Comparison of ENCODE assay signal across 8 cellular contexts in the genomic region with DNA sequence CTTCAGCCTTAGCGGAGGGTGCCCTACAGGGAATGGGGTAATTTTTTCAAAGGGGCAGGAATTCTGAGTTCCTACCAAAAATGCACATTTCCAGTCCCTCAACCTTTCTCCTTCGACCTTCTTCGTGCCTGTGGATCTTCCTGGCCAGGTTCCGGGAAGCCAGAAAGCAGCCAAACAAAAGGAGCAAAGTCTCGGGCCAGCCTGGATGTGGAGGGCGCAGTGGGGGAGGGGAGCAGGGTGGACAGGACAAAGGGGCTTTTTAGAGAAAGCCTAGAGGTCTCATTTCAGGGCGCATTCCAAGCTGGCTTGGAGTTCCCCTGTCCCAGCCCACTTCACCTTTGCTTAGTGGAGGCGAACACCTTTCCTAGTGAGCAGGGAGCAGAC. TPM values are rescaled to one million over a fixed set of nuclear protein-coding genes. Genes with fewer than 3 reads are reported as not detected.
DNase-seq lines count a peak whose midpoint lies in the region; ATAC-seq, FAIRE-seq and TF ChIP-seq lines count a peak whose summit lies in the region.
"Had no signal": no experiment of that assay in that cellular context is flagged by ENCODE, and none has a peak within 500 bp of the region (broad histone marks: within the 10 kb centered on the region; RNA-seq: fewer than 3 reads in every experiment).

No MANE protein-coding gene starts in this region.

- H3K27me3 Mint-ChIP-seq in activated T-helper 17 cell treated with anti-CD3 and anti-CD28 coated beads, Interleukin-2, amount 50 U/mL, for 72 hours = peaks cover 11% of the 10 kb centered on the region

- H3K27ac ChIP-seq in small intestine (ENCODE audit: low read depth in 1 of 2, low read length in 1 of 2) (peak overlapping the region; percentile 32 to 83), substantia nigra (ENCODE audit: low read depth, low read length, poor library complexity, severe bottlenecking) (no peak overlapping the region)

- H3K4me3 ChIP-seq in HFF-Myc (replicated peaks; ENCODE audit: low read depth, low read length) (peak overlapping the region; percentile 46), small intestine (ENCODE audit: low read depth in 1 of 2, low read length in 2 of 2) (peak overlapping the region; percentile 27 to 59)

- H3K9me3 Mint-ChIP-seq in activated T-helper 17 cell treated with anti-CD3 and anti-CD28 coated beads, Interleukin-2, amount 50 U/mL, for 72 hours = no peaks in the 10 kb centered on the region

- H3K36me3 Mint-ChIP-seq in activated T-helper 17 cell treated with anti-CD3 and anti-CD28 coated beads, Interleukin-2, amount 50 U/mL, for 72 hours (ENCODE audit: low read depth) = no peaks in the 10 kb centered on the region

- H3K4me1 ChIP-seq in small intestine (ENCODE audit: control insufficient read depth in 2 of 2, insufficient read depth in 1 of 2, low read depth in 1 of 2, low read length in 1 of 2) = peaks cover 0 to 3% of the 10 kb centered on the region in 2 donors

- peak overlapping the region; percentile 43 for H3K4me3 Mint-ChIP-seq in activated T-helper 17 cell treated with anti-CD3 and anti-CD28 coated beads, Interleukin-2, amount 50 U/mL, for 72 hours

- no peaks in the 10 kb centered on the region for H3K27me3 ChIP-seq in small intestine (ENCODE audit: control insufficient read depth in 2 of 2, insufficient read depth in 2 of 2, low read length in 2 of 2)

- TF ChIP-seq CTCF in HFF-Myc (IDR thresholded peaks at IDR 0.05; ENCODE audit: low read depth, low read length, missing control alignments) = no peak

- FAIRE-seq in small intestine (lab: Jason Lieb, UNC) = no peak

- no peaks in the 10 kb centered on the region for H3K9me3 ChIP-seq in small intestine (ENCODE audit: control insufficient read depth, low read depth)

- no peaks in the 10 kb centered on the region for H3K36me3 ChIP-seq in small intestine (ENCODE audit: control insufficient read depth in 2 of 2, insufficient read depth in 2 of 2, low read length in 2 of 2)

- H3K27ac Mint-ChIP-seq in activated T-helper 17 cell treated with anti-CD3 and anti-CD28 coated beads, Interleukin-2, amount 50 U/mL, for 72 hours = no peak overlapping the region

- DNase-seq in HFF-Myc (ENCODE audit: extremely low read depth, low read depth) (no peak), iPS-NIHi7 (ENCODE audit: extremely low spot score) (peak; percentile 66), small intestine (peak; percentile 66), substantia nigra (lab: John Stamatoyannopoulos, UW) (no peak), GM19240 (ENCODE audit: insufficient read length, low spot score) (no peak)
- no peak for DNase-seq in activated CD4-positive, CD25-positive, alpha-beta regulatory T cell treated with anti-CD3 and anti-CD28 coated beads, Interleukin-2, amount 50 U/mL, for 72 hours
- DNase-seq: stimulated activated CD4-positive, alpha-beta T cell treated with anti-CD3 and anti-CD28 coated beads, Interleukin-4, amount 100 ng/mL, for 4 hours had no signal

- ATAC-seq in activated T-helper 17 cell treated with anti-CD3 and anti-CD28 coated beads, Interleukin-2, amount 50 U/mL, for 72 hours (replicated peaks) = no peak

- H3K4me1 Mint-ChIP-seq in activated T-helper 17 cell treated with anti-CD3 and anti-CD28 coated beads, Interleukin-2, amount 50 U/mL, for 72 hours = peaks cover 26% of the 10 kb centered on the region

- 19 to 27% (median 20%) methylated on average over 8 of the region's 8 CpGs for WGBS in small intestine, 3 donors

RNA-seq across cellular contexts. Expression of gene INAVA, which starts 2.9 kb away (rescaled TPM):
- under 1 TPM; 0.13 to 0.19 TPM for total RNA-seq in activated T-helper 17 cell treated with anti-CD3 and anti-CD28 coated beads, Interleukin-2, amount 50 U/mL, for 72 hours
- polyA plus RNA-seq in small intestine = 100 to 1,000 TPM in 2 of 3 donors, 10 to 100 TPM in 1; 58.7 to 192 (median 165) TPM

RNA-seq across cellular contexts. Expression of gene GPR25, which starts 19.0 kb away (rescaled TPM):
- total RNA-seq in activated T-helper 17 cell treated with anti-CD3 and anti-CD28 coated beads, Interleukin-2, amount 50 U/mL, for 72 hours = 1 to 10 TPM in 1 of 2 donors, not detected in 1; 1.8 TPM
- under 1 TPM in 1 of 3 donors, not detected in 2; 0.07 TPM for polyA plus RNA-seq in small intestine

Comparison
In these comparisons a context has a peak if more than half of its experiments do, and no peak if none do; other contexts are left out.
1. DNase-seq: peak in iPS-NIHi7 (single experiment) and small intestine (single experiment); none in HFF-Myc (single experiment), substantia nigra (0 of 49), activated CD4-positive, CD25-positive, alpha-beta regulatory T cell treated with anti-CD3 and anti-CD28 coated beads, Interleukin-2, amount 50 U/mL, for 72 hours (single experiment) and GM19240 (single experiment).